8 cellular contexts compared by ENCODE assay signal in the genomic region with DNA sequence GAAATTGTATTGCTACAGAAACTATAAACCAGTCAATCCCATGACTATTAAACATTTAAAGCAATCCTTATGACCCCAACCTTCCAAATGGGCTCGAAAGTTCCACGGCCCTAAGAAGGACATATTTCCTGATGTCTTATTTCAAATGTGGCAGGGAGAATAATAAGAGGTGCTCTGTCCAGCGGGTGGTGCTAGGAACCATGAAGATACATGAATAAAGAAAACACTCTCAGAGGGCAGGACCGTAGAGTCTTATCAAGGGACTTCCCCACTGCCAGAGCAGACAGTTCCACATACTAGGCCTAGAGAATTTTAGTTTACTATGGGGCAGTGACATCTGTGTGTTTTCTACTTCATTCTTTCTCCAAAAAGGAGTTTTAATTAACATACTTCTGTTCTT.
DNase-seq lines count a peak whose midpoint lies in the region; ATAC-seq, FAIRE-seq and TF ChIP-seq lines count a peak whose summit lies in the region.

No MANE protein-coding gene starts in this region.

- H3K27ac ChIP-seq in keratinocyte (ENCODE audit: control insufficient read depth, insufficient read depth, low read length), result no peak overlapping the region

- H3K4me2 ChIP-seq in keratinocyte (ENCODE audit: control insufficient read depth, extremely low read depth, insufficient read depth, low read depth, low read length), result no peak overlapping the region

- H3K36me3 ChIP-seq in adipocyte (ENCODE audit: control insufficient read depth, insufficient read depth, low read length, severe bottlenecking) (no peaks in the 10 kb centered on the region), keratinocyte (ENCODE audit: control insufficient read depth in 2 of 2, extremely low read depth in 1 of 2, insufficient read depth in 2 of 2, low read length in 2 of 2) (no peaks in the 10 kb centered on the region)

- H3K4me3 Mint-ChIP-seq in nephron progenitor cell, result no peak overlapping the region
- no peak overlapping the region for H3K4me3 Mint-ChIP-seq in effector memory CD8-positive, alpha-beta T cell

- H3K27me3 ChIP-seq in adipocyte (replicated peaks; ENCODE audit: control insufficient read depth, insufficient read depth, low read length) (peaks cover 8% of the 10 kb centered on the region), keratinocyte (ENCODE audit: control insufficient read depth, extremely low read depth, insufficient read depth, low read length) (no peaks in the 10 kb centered on the region)

- H3K4me3 ChIP-seq in adipocyte (ENCODE audit: low read length), result no peak overlapping the region
- no peak overlapping the region for H3K4me3 ChIP-seq in keratinocyte (ENCODE audit: control insufficient read depth in 2 of 3, extremely low read depth in 1 of 3, insufficient read depth in 2 of 3, low read depth in 1 of 3, low read length in 3 of 3)

- no peaks in the 10 kb centered on the region for H3K9me3 Mint-ChIP-seq in nephron progenitor cell
- H3K9me3 Mint-ChIP-seq in effector memory CD8-positive, alpha-beta T cell, result peaks cover 5 to 14% of the 10 kb centered on the region in 2 donors

- peak; percentile 15 to 63 (median 46) for TF ChIP-seq CTCF in keratinocyte (optimal IDR thresholded peaks at IDR 0.05 in 1 of 3, IDR thresholded peaks at IDR 0.05 in 1 of 3, conservative IDR thresholded peaks at IDR 0.05 in 1 of 3; ENCODE audit: extremely low read depth in 1 of 3, insufficient read depth in 2 of 3, low read length in 3 of 3)
- no peak for TF ChIP-seq CTCF in nephron progenitor cell (IDR thresholded peaks at IDR 0.05)

- H3K9me3 ChIP-seq in adipocyte (ENCODE audit: control insufficient read depth, low read length) (no peaks in the 10 kb centered on the region), keratinocyte (ENCODE audit: control insufficient read depth, low read depth, low read length) (no peaks in the 10 kb centered on the region)

- peaks cover 3% of the 10 kb centered on the region for H3K27me3 Mint-ChIP-seq in nephron progenitor cell (ENCODE audit: low read depth, poor library complexity)
- no peaks in the 10 kb centered on the region for H3K27me3 Mint-ChIP-seq in effector memory CD8-positive, alpha-beta T cell

- H3K9ac ChIP-seq in adipocyte (ENCODE audit: low read length) (no peak overlapping the region), keratinocyte (ENCODE audit: control insufficient read depth, extremely low read depth, insufficient read depth, low read length) (no peak overlapping the region)

- no peak overlapping the region for H2AFZ ChIP-seq in keratinocyte (ENCODE audit: control insufficient read depth, low read length)

- ATAC-seq in effector memory CD8-positive, alpha-beta T cell (replicated peaks), result no peak

- no peak overlapping the region for H3K27ac Mint-ChIP-seq in nephron progenitor cell
- no peak overlapping the region for H3K27ac Mint-ChIP-seq in effector memory CD8-positive, alpha-beta T cell

- H3K79me2 ChIP-seq in keratinocyte (ENCODE audit: control insufficient read depth, insufficient read depth, low read length), result no peaks in the 10 kb centered on the region

- H3K4me1 ChIP-seq in adipocyte (ENCODE audit: control insufficient read depth, insufficient read depth, low read length) (no peaks in the 10 kb centered on the region), keratinocyte (ENCODE audit: control insufficient read depth, extremely low read depth, insufficient read depth, low read length) (peaks cover under 1% of the 10 kb centered on the region)

- DNase-seq in COR-L47 (lab: John Stamatoyannopoulos, UW) (peak; percentile 65), HPDE6-E6E7 (ENCODE audit: extremely low spot score) (peak; percentile 47), adipocyte (ENCODE audit: low read depth) (peak; percentile 67), keratinocyte (ENCODE audit: low read depth, low spot score) (no peak), nephron progenitor cell (no peak), putamen (ENCODE audit: low spot score) (no peak), CD1c-positive myeloid dendritic cell (ENCODE audit: extremely low spot score) (no peak)
- DNase-seq in effector memory CD8-positive, alpha-beta T cell, result no peak

- H3K9me1 ChIP-seq in keratinocyte (ENCODE audit: control insufficient read depth, extremely low read depth, insufficient read depth, low read length), result no peaks in the 10 kb centered on the region

- dilution Hi-C loops in keratinocyte (cut with MboI; ENCODE audit: extremely low pct_ligation_motif_present, low sequenced_read_pairs), result no loop called here

- H3K4me1 Mint-ChIP-seq in nephron progenitor cell, result peaks cover 26% of the 10 kb centered on the region
- no peaks in the 10 kb centered on the region for H3K4me1 Mint-ChIP-seq in effector memory CD8-positive, alpha-beta T cell (ENCODE audit: low read depth in 2 of 2)

- no peaks in the 10 kb centered on the region for H4K20me1 ChIP-seq in keratinocyte (ENCODE audit: control insufficient read depth, extremely low read depth, insufficient read depth, low read length)

- peak; percentile 82 for FAIRE-seq in keratinocyte (lab: Jason Lieb, UNC)

- no peaks in the 10 kb centered on the region for H3K36me3 Mint-ChIP-seq in nephron progenitor cell (ENCODE audit: low read depth)
- no peaks in the 10 kb centered on the region for H3K36me3 Mint-ChIP-seq in effector memory CD8-positive, alpha-beta T cell (ENCODE audit: insufficient read depth)

Comparison
In these comparisons a context has a peak if more than half of its experiments do, and no peak if none do; other contexts are left out.
1. DNase-seq: peak in COR-L47 (single experiment), HPDE6-E6E7 (single experiment) and adipocyte (single experiment); none in keratinocyte (single experiment), nephron progenitor cell (single experiment), putamen (single experiment), effector memory CD8-positive, alpha-beta T cell (0 of 3) and CD1c-positive myeloid dendritic cell (single experiment).